Comparison of ENCODE assay signal across 15 cellular contexts in the genomic region with DNA sequence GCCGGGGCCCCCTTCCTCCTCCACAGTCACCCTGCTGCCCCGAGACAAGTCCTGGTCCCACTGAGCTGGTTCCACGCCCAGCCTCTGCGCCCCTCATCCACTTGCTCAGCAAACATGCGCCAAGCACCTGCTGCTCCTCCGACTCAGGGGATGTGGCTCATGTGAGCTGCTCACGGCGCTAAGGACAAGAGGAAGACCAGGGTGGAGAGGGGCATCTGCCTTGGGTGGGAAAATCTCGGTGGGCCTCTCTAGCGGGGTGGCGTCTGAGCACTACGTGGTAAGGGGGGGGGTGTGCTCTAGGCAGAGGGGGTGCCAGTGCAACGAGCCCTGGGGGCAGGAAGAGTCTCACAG. TPM values are rescaled to one million over a fixed set of nuclear protein-coding genes. Genes with fewer than 3 reads are reported as not detected.
DNase-seq lines count a peak whose midpoint lies in the region; ATAC-seq and TF ChIP-seq lines count a peak whose summit lies in the region.
"Had no signal": no experiment of that assay in that cellular context is flagged by ENCODE, and none has a peak within 500 bp of the region (broad histone marks: within the 10 kb centered on the region; RNA-seq: fewer than 3 reads in every experiment).

No MANE protein-coding gene starts in this region.

- H3K9me3 ChIP-seq in H9 (ENCODE audit: control insufficient read depth, low read depth, low read length): no peaks in the 10 kb centered on the region
- no peaks in the 10 kb centered on the region for H3K9me3 ChIP-seq in stomach
- H3K9me3 ChIP-seq: pancreas had no signal

- no peak overlapping the region for H2BK120ac ChIP-seq in H9 (ENCODE audit: low read depth, low read length, poor library complexity, severe bottlenecking)

- H3K36me3 Mint-ChIP-seq in H9 (ENCODE audit: insufficient read depth in 1 of 3, low read depth in 3 of 3) (peaks cover 0 to 4% (median 2%) of the 10 kb centered on the region in 3 experiments; a peak in 4 of 7 replicates), activated B cell treated with CpG ODN at 0.5 μM for 24 hours (ENCODE audit: low read depth) (no peaks in the 10 kb centered on the region)
- no peaks in the 10 kb centered on the region for H3K36me3 Mint-ChIP-seq in activated naive CD8-positive, alpha-beta T cell treated with anti-CD3 and anti-CD28 coated beads, Interleukin-2, amount 50 U/mL, for 24 hours (ENCODE audit: low read depth)

- peak overlapping the region; percentile 62 for H3K4ac ChIP-seq in H9 (ENCODE audit: low read depth, low read length)

- H3K9ac ChIP-seq in H9 (ENCODE audit: extremely low read depth, insufficient read length, low read length): no peak overlapping the region

- peak overlapping the region; percentile 85 for H4K91ac ChIP-seq in H9 (ENCODE audit: insufficient read length, low read depth, low read length)

- H3K9me3 Mint-ChIP-seq in H9 (no peaks in the 10 kb centered on the region), activated B cell treated with CpG ODN at 0.5 μM for 24 hours (no peaks in the 10 kb centered on the region)
- no peaks in the 10 kb centered on the region for H3K9me3 Mint-ChIP-seq in activated naive CD8-positive, alpha-beta T cell treated with anti-CD3 and anti-CD28 coated beads, Interleukin-2, amount 50 U/mL, for 24 hours
- H3K9me3 Mint-ChIP-seq: activated T-helper 2 cell treated with anti-CD3 and anti-CD28 coated beads, Interferon-gamma antibody, Interleukin-2, Interleukin-4, amounts not matched to agents 10 μg/mL and 5 μg/mL and 100 μg/mL, durations not matched to agents 14 hours and 24 hours and 36 hours; memory B cell had no signal

- H4K20me1 ChIP-seq in H9 (ENCODE audit: control insufficient read depth, insufficient read depth, insufficient read length): no peaks in the 10 kb centered on the region

- intact Hi-C loops in activated B cell treated with CpG ODN at 0.5 μM for 24 hours (cut with micrococcal nuclease) (no loop called here), stomach (cut with DNase I; ENCODE audit: low total_unique reads) (no loop called here)

- H3K36me3 ChIP-seq in stomach: peaks cover 0 to 14% (median 4%) of the 10 kb centered on the region in 4 donors
- H3K36me3 ChIP-seq: pancreas had no signal

- H3K4me1 ChIP-seq in H9 (ENCODE audit: insufficient read depth, low read length) (peaks cover 5% of the 10 kb centered on the region; the same call in 1 of the 2 replicates), stomach (peaks cover 88 to 94% (median 91%) of the 10 kb centered on the region in 4 donors)

- no peak overlapping the region for H2BK15ac ChIP-seq in H9 (ENCODE audit: low read depth, low read length)

- H2AK5ac ChIP-seq in H9 (ENCODE audit: insufficient read length, low read length): peak overlapping the region; percentile 44

- no peak overlapping the region for H3K23ac ChIP-seq in H9 (ENCODE audit: insufficient read length, low read depth, low read length)

- no peak overlapping the region for H2AFZ ChIP-seq in H9 (ENCODE audit: low read length)

- H4K8ac ChIP-seq in H9 (replicated peaks; ENCODE audit: insufficient read length, low read depth, low read length): no peak overlapping the region

- H3K79me2 ChIP-seq in H9 (ENCODE audit: insufficient read depth, low read length): peaks cover 10% of the 10 kb centered on the region; the same call in 1 of the 2 replicates

- CTCF ChIA-PET in activated B cell treated with CpG ODN at 0.5 μM for 24 hours (lab: Charles Lee): no interaction called here
- CTCF ChIA-PET in HEK293T (lab: Yijun Ruan, JAX): interaction anchor here (1.1 kb wide), 1 partner anchor 20 kb away, joined by 4 read pairs; no protein-coding TSS in a partner anchor

- peak overlapping the region; percentile 78 for H2BK12ac ChIP-seq in H9 (ENCODE audit: insufficient read length, low read depth, low read length)

- H3K79me1 ChIP-seq in H9 (ENCODE audit: insufficient read depth, low read depth, low read length, poor library complexity, severe bottlenecking): peaks cover 8% of the 10 kb centered on the region

- DNase-seq in H9 (peak; percentile 44), activated B cell treated with CpG ODN at 0.5 μM for 24 hours (no peak), islet precursor cell (peak; percentile 51), stomach (no peak), HEK293T (ENCODE audit: extremely low spot score) (no peak)
- no peak for DNase-seq in activated naive CD8-positive, alpha-beta T cell treated with anti-CD3 and anti-CD28 coated beads, Interleukin-2, amount 50 U/mL, for 24 hours
- DNase-seq: activated CD4-positive, alpha-beta T cell treated with anti-CD3 and anti-CD28 coated beads, Interleukin-2, amount 50 U/mL, for 4 hours; DND-41; effector memory CD4-positive, alpha-beta T cell; OCI-M1 had no signal

- no peak for TF ChIP-seq POLR2A in stomach (IDR thresholded peaks at IDR 0.05)

- H3K18ac ChIP-seq in H9 (ENCODE audit: insufficient read length, low read depth, low read length): peak overlapping the region; percentile 73

- H3K27ac ChIP-seq in H9 (ENCODE audit: insufficient read length, low read depth, low read length) (peak overlapping the region; percentile 10), stomach (peak overlapping the region in 4 of 5 donors; percentile 82 to 92 (median 90))

- no peak overlapping the region for H3K56ac ChIP-seq in H9 (ENCODE audit: insufficient read length, low read depth, low read length)

- no peak for ATAC-seq in activated B cell treated with CpG ODN at 0.5 μM for 24 hours (ENCODE audit: low read depth)
- no peak for ATAC-seq in HG02938 (IDR thresholded peaks at IDR 0.05; ENCODE audit: unreplicated experiment)
- no peak for ATAC-seq in activated naive CD8-positive, alpha-beta T cell treated with anti-CD3 and anti-CD28 coated beads, Interleukin-2, amount 50 U/mL, for 24 hours
- no peak for ATAC-seq in GM19328 (IDR thresholded peaks at IDR 0.05; ENCODE audit: unreplicated experiment)

- H3K14ac ChIP-seq in H9 (ENCODE audit: insufficient read depth, low read length): peak overlapping the region; percentile 65

- H3K27me3 Mint-ChIP-seq in H9 (ENCODE audit: low read depth) (no peaks in the 10 kb centered on the region), activated B cell treated with CpG ODN at 0.5 μM for 24 hours (no peaks in the 10 kb centered on the region)
- H3K27me3 Mint-ChIP-seq in activated naive CD8-positive, alpha-beta T cell treated with anti-CD3 and anti-CD28 coated beads, Interleukin-2, amount 50 U/mL, for 24 hours: peaks cover 13% of the 10 kb centered on the region
- H3K27me3 Mint-ChIP-seq: memory B cell had no signal

- no peak overlapping the region for H2BK20ac ChIP-seq in H9 (ENCODE audit: low read depth, low read length, poor library complexity, severe bottlenecking)

- H3K4me3 Mint-ChIP-seq in H9 (peak overlapping the region in 1 of 2 experiments; percentile 45; a peak in 2 of 5 replicates), activated B cell treated with CpG ODN at 0.5 μM for 24 hours (peak overlapping the region; percentile 7)
- H3K4me3 Mint-ChIP-seq in activated naive CD8-positive, alpha-beta T cell treated with anti-CD3 and anti-CD28 coated beads, Interleukin-2, amount 50 U/mL, for 24 hours: no peak overlapping the region
- H3K4me3 Mint-ChIP-seq: memory B cell had no signal

- no peak overlapping the region for H3K4me3 ChIP-seq in stomach
- H3K4me3 ChIP-seq: pancreas had no signal

- no peak overlapping the region for H2BK5ac ChIP-seq in H9 (ENCODE audit: insufficient read length, low read length)

- no peak overlapping the region for H3T11ph ChIP-seq in H9 (ENCODE audit: low read length)

- H3K27ac Mint-ChIP-seq in H9 (peak overlapping the region; percentile 96 to 98 (median 97)), activated B cell treated with CpG ODN at 0.5 μM for 24 hours (no peak overlapping the region)
- no peak overlapping the region for H3K27ac Mint-ChIP-seq in activated naive CD8-positive, alpha-beta T cell treated with anti-CD3 and anti-CD28 coated beads, Interleukin-2, amount 50 U/mL, for 24 hours
- H3K27ac Mint-ChIP-seq: activated T-helper 2 cell treated with anti-CD3 and anti-CD28 coated beads, Interferon-gamma antibody, Interleukin-2, Interleukin-4, amounts not matched to agents 10 μg/mL and 5 μg/mL and 100 μg/mL, durations not matched to agents 14 hours and 24 hours and 36 hours; memory B cell had no signal

- H3K27me3 ChIP-seq in H9 (ENCODE audit: insufficient read depth, low read length) (no peaks in the 10 kb centered on the region), stomach (peaks cover 0 to 18% (median 8%) of the 10 kb centered on the region in 3 donors)
- H3K27me3 ChIP-seq: pancreas had no signal

- TF ChIP-seq CTCF in H9 (conservative IDR thresholded peaks at IDR 0.05): no peak
- TF ChIP-seq CTCF in activated B cell treated with CpG ODN at 0.5 μM for 24 hours (IDR thresholded peaks at IDR 0.05): no peak
- no peak for TF ChIP-seq CTCF in stomach (IDR thresholded peaks at IDR 0.05)

- peak overlapping the region; percentile 4 for H4K5ac ChIP-seq in H9 (ENCODE audit: insufficient read length, low read depth, low read length)

- no CpG with 5 or more reads among the region's 13 CpGs for WGBS in H9 (ENCODE audit: extremely low coverage, insufficient read length, low lambda C conversion rate)
- WGBS in stomach, 5 donors: 52 to 63% (median 52%) methylated on average over 11 to 13 of the region's 13 CpGs

- H3K4me1 Mint-ChIP-seq in H9: peaks cover 30 to 57% of the 10 kb centered on the region in 2 experiments
- peaks cover 2% of the 10 kb centered on the region for H3K4me1 Mint-ChIP-seq in activated B cell treated with CpG ODN at 0.5 μM for 24 hours
- H3K4me1 Mint-ChIP-seq in activated naive CD8-positive, alpha-beta T cell treated with anti-CD3 and anti-CD28 coated beads, Interleukin-2, amount 50 U/mL, for 24 hours: peaks cover 1% of the 10 kb centered on the region

- no peak overlapping the region for H3K4me2 ChIP-seq in H9 (ENCODE audit: insufficient read depth, insufficient read length, low read length)

- TF ChIP-seq EP300 in stomach (IDR thresholded peaks at IDR 0.05): no peak

- POLR2A ChIA-PET in activated B cell treated with CpG ODN at 0.5 μM for 24 hours (lab: Charles Lee): no interaction called here
- POLR2A ChIA-PET in HEK293T (lab: Yijun Ruan, JAX): no interaction called here

- peaks cover 13% of the 10 kb centered on the region for H3K23me2 ChIP-seq in H9 (ENCODE audit: insufficient read length, low read depth, low read length, poor library complexity, severe bottlenecking)

RNA-seq across cellular contexts. Expression of a gene that starts 4.5 kb away (rescaled TPM):
- total RNA-seq in H9 (2021) (200 and 201 TPM in 2 replicates), activated B cell treated with CpG ODN at 0.5 μM for 24 hours (19.8 and 24.8 TPM in 2 replicates), stomach (100 to 1,000 TPM in 2 of 5 donors, 10 to 100 TPM in 3; 42.2 to 278 (median 86.9) TPM)
- 100 to 1,000 TPM in 1 of 3 donors, 10 to 100 TPM in 2; 41.4 to 278 (median 72.3) TPM for polyA plus RNA-seq in stomach

RNA-seq across cellular contexts. Expression of a gene that starts 24.3 kb away (rescaled TPM):
- 1,715 and 1,736 TPM in 2 replicates for total RNA-seq in H9 (2021)
- 2,912 and 3,555 TPM in 2 replicates for total RNA-seq in activated B cell treated with CpG ODN at 0.5 μM for 24 hours
- 1,000 to 10,000 TPM in 3 of 5 donors, 100 to 1,000 TPM in 2; 239 to 2,998 (median 1,528) TPM for total RNA-seq in stomach
- 1,000 to 10,000 TPM; 4,606 to 7,615 (median 4,647) TPM for polyA plus RNA-seq in stomach

RNA-seq across cellular contexts. Expression of a gene that starts 44.5 kb away (rescaled TPM):
- total RNA-seq in H9 (2021) (10.8 and 11.0 TPM in 2 replicates), activated B cell treated with CpG ODN at 0.5 μM for 24 hours (6.6 and 7.0 TPM in 2 replicates), stomach (1 to 10 TPM in 4 of 5 donors, under 1 TPM in 1; 0.55 to 7.8 (median 1.4) TPM)
- 1 to 10 TPM; 2.0 to 3.2 (median 2.5) TPM for polyA plus RNA-seq in stomach

RNA-seq across cellular contexts. Expression of a gene that starts 59.8 kb away (rescaled TPM):
- total RNA-seq in H9 (2021): 153 and 154 TPM in 2 replicates
- total RNA-seq in activated B cell treated with CpG ODN at 0.5 μM for 24 hours: 97.9 and 98.0 TPM in 2 replicates
- 100 to 1,000 TPM in 2 of 5 donors, 10 to 100 TPM in 3; 42.0 to 130 (median 68.4) TPM for total RNA-seq in stomach
- polyA plus RNA-seq in stomach: 10 to 100 TPM; 82.3 to 91.3 (median 85.0) TPM

Comparison
In these comparisons a context has a peak if more than half of its experiments do, and no peak if none do; other contexts are left out.
1. DNase-seq: peak in H9 (single experiment) and islet precursor cell (single experiment); none in activated B cell treated with CpG ODN at 0.5 μM for 24 hours (single experiment), stomach (single experiment), activated naive CD8-positive, alpha-beta T cell treated with anti-CD3 and anti-CD28 coated beads, Interleukin-2, amount 50 U/mL, for 24 hours (single experiment) and HEK293T (single experiment).
2. H3K27ac Mint-ChIP-seq: peak in H9 (3 of 3); none in activated B cell treated with CpG ODN at 0.5 μM for 24 hours (single experiment) and activated naive CD8-positive, alpha-beta T cell treated with anti-CD3 and anti-CD28 coated beads, Interleukin-2, amount 50 U/mL, for 24 hours (single experiment).